Comparison of ENCODE assay signal across 2 cellular contexts in the genomic region with DNA sequence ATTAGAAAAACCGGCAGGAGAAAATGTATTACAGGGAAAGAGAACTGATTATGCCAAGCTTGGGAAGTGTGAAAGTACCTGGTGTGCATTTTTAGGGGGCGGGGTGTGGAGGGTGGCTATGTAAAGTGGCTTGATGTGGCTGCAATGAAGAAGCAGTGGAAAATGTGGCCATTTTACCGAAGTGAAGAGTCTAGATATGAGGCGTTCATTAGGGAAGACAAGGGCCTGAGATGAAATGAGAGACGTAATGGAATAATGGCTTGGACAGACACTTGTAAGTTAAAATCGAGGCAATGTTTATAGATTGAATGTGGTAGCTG.
A peak's percentile ranks its signal among the peaks of the same experiment; 100 is the strongest.
TF ChIP-seq lines count a peak whose summit lies in the region.

No MANE protein-coding gene starts in this region.

TF ChIP-seq in HCT116, 20 proteins besides CTCF, POLR2A, EP300 and RAD21:
- TF ChIP-seq ZFX (IDR thresholded peaks at IDR 0.05) (no peak), SIN3A (IDR thresholded peaks at IDR 0.05; ENCODE audit: low read depth) (no peak), CEBPB (IDR thresholded peaks at IDR 0.05; ENCODE audit: low read depth) (no peak), YY1 (IDR thresholded peaks at IDR 0.05; ENCODE audit: extremely low read depth, insufficient replicate concordance, low read depth, low read length) (no peak), JUND (IDR thresholded peaks at IDR 0.05) (no peak), EZH2 (IDR thresholded peaks at IDR 0.05) (no peak), TCF7L2 (IDR thresholded peaks at IDR 0.05; ENCODE audit: borderline replicate concordance, extremely low read depth, insufficient read depth, insufficient read length) (no peak), POLR2AphosphoS5 (IDR thresholded peaks at IDR 0.05; ENCODE audit: low read depth, low read length) (no peak), SP1 (IDR thresholded peaks at IDR 0.05; ENCODE audit: low read depth) (no peak)
- TF ChIP-seq, protein P1, sequence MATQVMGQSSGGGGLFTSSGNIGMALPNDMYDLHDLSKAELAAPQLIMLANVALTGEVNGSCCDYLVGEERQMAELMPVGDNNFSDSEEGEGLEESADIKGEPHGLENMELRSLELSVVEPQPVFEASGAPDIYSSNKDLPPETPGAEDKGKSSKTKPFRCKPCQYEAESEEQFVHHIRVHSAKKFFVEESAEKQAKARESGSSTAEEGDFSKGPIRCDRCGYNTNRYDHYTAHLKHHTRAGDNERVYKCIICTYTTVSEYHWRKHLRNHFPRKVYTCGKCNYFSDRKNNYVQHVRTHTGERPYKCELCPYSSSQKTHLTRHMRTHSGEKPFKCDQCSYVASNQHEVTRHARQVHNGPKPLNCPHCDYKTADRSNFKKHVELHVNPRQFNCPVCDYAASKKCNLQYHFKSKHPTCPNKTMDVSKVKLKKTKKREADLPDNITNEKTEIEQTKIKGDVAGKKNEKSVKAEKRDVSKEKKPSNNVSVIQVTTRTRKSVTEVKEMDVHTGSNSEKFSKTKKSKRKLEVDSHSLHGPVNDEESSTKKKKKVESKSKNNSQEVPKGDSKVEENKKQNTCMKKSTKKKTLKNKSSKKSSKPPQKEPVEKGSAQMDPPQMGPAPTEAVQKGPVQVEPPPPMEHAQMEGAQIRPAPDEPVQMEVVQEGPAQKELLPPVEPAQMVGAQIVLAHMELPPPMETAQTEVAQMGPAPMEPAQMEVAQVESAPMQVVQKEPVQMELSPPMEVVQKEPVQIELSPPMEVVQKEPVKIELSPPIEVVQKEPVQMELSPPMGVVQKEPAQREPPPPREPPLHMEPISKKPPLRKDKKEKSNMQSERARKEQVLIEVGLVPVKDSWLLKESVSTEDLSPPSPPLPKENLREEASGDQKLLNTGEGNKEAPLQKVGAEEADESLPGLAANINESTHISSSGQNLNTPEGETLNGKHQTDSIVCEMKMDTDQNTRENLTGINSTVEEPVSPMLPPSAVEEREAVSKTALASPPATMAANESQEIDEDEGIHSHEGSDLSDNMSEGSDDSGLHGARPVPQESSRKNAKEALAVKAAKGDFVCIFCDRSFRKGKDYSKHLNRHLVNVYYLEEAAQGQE (IDR thresholded peaks at IDR 0.05; ENCODE audit: low read depth) = no peak
- TF ChIP-seq, protein P2, sequence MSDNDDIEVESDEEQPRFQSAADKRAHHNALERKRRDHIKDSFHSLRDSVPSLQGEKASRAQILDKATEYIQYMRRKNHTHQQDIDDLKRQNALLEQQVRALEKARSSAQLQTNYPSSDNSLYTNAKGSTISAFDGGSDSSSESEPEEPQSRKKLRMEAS (IDR thresholded peaks at IDR 0.05) = no peak

TF ChIP-seq in K562, 482 proteins besides CTCF, POLR2A, EP300 and RAD21:
- TF ChIP-seq NR2C2 (CRISPR knock-in tag; IDR thresholded peaks at IDR 0.05) (no peak), NR2C2 (tag; IDR thresholded peaks at IDR 0.05) (no peak), PTBP1 (IDR thresholded peaks at IDR 0.05; ENCODE audit: low read depth, low read length) (no peak), SMARCE1 (IDR thresholded peaks at IDR 0.05) (0 out of 2 replicates have a peak, but pooled peaks have one; percentile 11), CBX1 (IDR thresholded peaks at IDR 0.05; ENCODE audit: low read depth) (no peak), ZNF75A (CRISPR knock-in tag; IDR thresholded peaks at IDR 0.05) (no peak), PTTG1 (tag; IDR thresholded peaks at IDR 0.05; ENCODE audit: low read depth) (no peak), ZC3H11A (IDR thresholded peaks at IDR 0.05; ENCODE audit: low read depth, low read length) (no peak), ZFPM2 (CRISPR knock-in tag; IDR thresholded peaks at IDR 0.05) (no peak), YY1 (IDR thresholded peaks at IDR 0.05; ENCODE audit: borderline replicate concordance in 1 of 3, control insufficient read depth in 1 of 3, extremely low read depth in 1 of 3, insufficient read depth in 3 of 3, insufficient read length in 1 of 3, insufficient replicate concordance in 2 of 3, low read depth in 1 of 3, low read length in 2 of 3) (peak in 1 of 3 experiments; percentile 65), HDGF (IDR thresholded peaks at IDR 0.05) (0 out of 2 replicates have a peak, but pooled peaks have one; percentile 48), ZNF408 (CRISPR knock-in tag; IDR thresholded peaks at IDR 0.05; ENCODE audit: low read depth) (no peak), HDAC1 (IDR thresholded peaks at IDR 0.05) (peak in 1 of 2 experiments; percentile 28; a peak in 1 of 4 replicates), KLF1 (tag; IDR thresholded peaks at IDR 0.05) (no peak), ZNF347 (CRISPR knock-in tag; IDR thresholded peaks at IDR 0.05; ENCODE audit: low read depth) (no peak), ZNF785 (CRISPR knock-in tag; IDR thresholded peaks at IDR 0.05) (no peak), SIN3A (IDR thresholded peaks at IDR 0.05; ENCODE audit: borderline replicate concordance in 2 of 2, control insufficient read depth in 1 of 2, low read depth in 2 of 2, low read length in 2 of 2) (no peak), RB1 (IDR thresholded peaks at IDR 0.05; ENCODE audit: low read depth) (no peak), TEAD4 (IDR thresholded peaks at IDR 0.05; ENCODE audit: low read length) (0 out of 2 replicates have a peak, but pooled peaks have one; percentile 7), TEAD4 (CRISPR knock-in tag; IDR thresholded peaks at IDR 0.05; ENCODE audit: borderline replicate concordance) (no peak), LEF1 (IDR thresholded peaks at IDR 0.05) (no peak), HDAC6 (IDR thresholded peaks at IDR 0.05; ENCODE audit: low read depth, low read length) (no peak), ZNF232 (CRISPR knock-in tag; IDR thresholded peaks at IDR 0.05) (no peak)
- TF ChIP-seq, protein P3, sequence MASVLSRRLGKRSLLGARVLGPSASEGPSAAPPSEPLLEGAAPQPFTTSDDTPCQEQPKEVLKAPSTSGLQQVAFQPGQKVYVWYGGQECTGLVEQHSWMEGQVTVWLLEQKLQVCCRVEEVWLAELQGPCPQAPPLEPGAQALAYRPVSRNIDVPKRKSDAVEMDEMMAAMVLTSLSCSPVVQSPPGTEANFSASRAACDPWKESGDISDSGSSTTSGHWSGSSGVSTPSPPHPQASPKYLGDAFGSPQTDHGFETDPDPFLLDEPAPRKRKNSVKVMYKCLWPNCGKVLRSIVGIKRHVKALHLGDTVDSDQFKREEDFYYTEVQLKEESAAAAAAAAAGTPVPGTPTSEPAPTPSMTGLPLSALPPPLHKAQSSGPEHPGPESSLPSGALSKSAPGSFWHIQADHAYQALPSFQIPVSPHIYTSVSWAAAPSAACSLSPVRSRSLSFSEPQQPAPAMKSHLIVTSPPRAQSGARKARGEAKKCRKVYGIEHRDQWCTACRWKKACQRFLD (CRISPR knock-in tag; IDR thresholded peaks at IDR 0.05) = no peak
- TF ChIP-seq, protein P4, sequence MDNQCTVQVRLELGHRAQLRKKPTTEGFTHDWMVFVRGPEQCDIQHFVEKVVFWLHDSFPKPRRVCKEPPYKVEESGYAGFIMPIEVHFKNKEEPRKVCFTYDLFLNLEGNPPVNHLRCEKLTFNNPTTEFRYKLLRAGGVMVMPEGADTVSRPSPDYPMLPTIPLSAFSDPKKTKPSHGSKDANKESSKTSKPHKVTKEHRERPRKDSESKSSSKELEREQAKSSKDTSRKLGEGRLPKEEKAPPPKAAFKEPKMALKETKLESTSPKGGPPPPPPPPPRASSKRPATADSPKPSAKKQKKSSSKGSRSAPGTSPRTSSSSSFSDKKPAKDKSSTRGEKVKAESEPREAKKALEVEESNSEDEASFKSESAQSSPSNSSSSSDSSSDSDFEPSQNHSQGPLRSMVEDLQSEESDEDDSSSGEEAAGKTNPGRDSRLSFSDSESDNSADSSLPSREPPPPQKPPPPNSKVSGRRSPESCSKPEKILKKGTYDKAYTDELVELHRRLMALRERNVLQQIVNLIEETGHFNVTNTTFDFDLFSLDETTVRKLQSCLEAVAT (IDR thresholded peaks at IDR 0.05) = peak in 1 of 2 experiments; percentile 53; a peak in 1 of 4 replicates
- TF ChIP-seq, protein P5, sequence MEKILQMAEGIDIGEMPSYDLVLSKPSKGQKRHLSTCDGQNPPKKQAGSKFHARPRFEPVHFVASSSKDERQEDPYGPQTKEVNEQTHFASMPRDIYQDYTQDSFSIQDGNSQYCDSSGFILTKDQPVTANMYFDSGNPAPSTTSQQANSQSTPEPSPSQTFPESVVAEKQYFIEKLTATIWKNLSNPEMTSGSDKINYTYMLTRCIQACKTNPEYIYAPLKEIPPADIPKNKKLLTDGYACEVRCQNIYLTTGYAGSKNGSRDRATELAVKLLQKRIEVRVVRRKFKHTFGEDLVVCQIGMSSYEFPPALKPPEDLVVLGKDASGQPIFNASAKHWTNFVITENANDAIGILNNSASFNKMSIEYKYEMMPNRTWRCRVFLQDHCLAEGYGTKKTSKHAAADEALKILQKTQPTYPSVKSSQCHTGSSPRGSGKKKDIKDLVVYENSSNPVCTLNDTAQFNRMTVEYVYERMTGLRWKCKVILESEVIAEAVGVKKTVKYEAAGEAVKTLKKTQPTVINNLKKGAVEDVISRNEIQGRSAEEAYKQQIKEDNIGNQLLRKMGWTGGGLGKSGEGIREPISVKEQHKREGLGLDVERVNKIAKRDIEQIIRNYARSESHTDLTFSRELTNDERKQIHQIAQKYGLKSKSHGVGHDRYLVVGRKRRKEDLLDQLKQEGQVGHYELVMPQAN (IDR thresholded peaks at IDR 0.05; ENCODE audit: borderline replicate concordance) = 0 out of 2 replicates have a peak, but pooled peaks have one; percentile 25
- TF ChIP-seq, protein P6, sequence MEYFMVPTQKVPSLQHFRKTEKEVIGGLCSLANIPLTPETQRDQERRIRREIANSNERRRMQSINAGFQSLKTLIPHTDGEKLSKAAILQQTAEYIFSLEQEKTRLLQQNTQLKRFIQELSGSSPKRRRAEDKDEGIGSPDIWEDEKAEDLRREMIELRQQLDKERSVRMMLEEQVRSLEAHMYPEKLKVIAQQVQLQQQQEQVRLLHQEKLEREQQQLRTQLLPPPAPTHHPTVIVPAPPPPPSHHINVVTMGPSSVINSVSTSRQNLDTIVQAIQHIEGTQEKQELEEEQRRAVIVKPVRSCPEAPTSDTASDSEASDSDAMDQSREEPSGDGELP (CRISPR knock-in tag; IDR thresholded peaks at IDR 0.05; ENCODE audit: borderline replicate concordance) = no peak
- TF ChIP-seq, protein P7, sequence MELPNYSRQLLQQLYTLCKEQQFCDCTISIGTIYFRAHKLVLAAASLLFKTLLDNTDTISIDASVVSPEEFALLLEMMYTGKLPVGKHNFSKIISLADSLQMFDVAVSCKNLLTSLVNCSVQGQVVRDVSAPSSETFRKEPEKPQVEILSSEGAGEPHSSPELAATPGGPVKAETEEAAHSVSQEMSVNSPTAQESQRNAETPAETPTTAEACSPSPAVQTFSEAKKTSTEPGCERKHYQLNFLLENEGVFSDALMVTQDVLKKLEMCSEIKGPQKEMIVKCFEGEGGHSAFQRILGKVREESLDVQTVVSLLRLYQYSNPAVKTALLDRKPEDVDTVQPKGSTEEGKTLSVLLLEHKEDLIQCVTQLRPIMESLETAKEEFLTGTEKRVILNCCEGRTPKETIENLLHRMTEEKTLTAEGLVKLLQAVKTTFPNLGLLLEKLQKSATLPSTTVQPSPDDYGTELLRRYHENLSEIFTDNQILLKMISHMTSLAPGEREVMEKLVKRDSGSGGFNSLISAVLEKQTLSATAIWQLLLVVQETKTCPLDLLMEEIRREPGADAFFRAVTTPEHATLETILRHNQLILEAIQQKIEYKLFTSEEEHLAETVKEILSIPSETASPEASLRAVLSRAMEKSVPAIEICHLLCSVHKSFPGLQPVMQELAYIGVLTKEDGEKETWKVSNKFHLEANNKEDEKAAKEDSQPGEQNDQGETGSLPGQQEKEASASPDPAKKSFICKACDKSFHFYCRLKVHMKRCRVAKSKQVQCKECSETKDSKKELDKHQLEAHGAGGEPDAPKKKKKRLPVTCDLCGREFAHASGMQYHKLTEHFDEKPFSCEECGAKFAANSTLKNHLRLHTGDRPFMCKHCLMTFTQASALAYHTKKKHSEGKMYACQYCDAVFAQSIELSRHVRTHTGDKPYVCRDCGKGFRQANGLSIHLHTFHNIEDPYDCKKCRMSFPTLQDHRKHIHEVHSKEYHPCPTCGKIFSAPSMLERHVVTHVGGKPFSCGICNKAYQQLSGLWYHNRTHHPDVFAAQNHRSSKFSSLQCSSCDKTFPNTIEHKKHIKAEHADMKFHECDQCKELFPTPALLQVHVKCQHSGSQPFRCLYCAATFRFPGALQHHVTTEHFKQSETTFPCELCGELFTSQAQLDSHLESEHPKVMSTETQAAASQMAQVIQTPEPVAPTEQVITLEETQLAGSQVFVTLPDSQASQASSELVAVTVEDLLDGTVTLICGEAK (IDR thresholded peaks at IDR 0.05) = no peak
- TF ChIP-seq, protein P7 (CRISPR knock-in tag; IDR thresholded peaks at IDR 0.05) = no peak
